ENCODE assay signal across 8 cellular contexts in genomic region chr14:55104051-55104954, GRCh38. TPM values are rescaled to one million over a fixed set of nuclear protein-coding genes. Genes with fewer than 3 reads are reported as not detected.
DNase-seq lines count a peak whose midpoint lies in the region; ATAC-seq and TF ChIP-seq lines count a peak whose summit lies in the region.

No MANE protein-coding gene starts in this region.

- no peaks in the 10 kb centered on the region for H3K9me3 Mint-ChIP-seq in activated T-helper 17 cell treated with anti-CD3 and anti-CD28 coated beads, Interleukin-2, amount 50 U/mL, for 72 hours

- H3K4me3 ChIP-seq in heart right ventricle (no peak overlapping the region), lung (no peak overlapping the region), urinary bladder (ENCODE audit: low read depth, low read length) (no peak overlapping the region)

- 84 to 88% methylated on average over 6 of the region's 6 CpGs for WGBS in heart right ventricle, 2 donors
- WGBS in lung, 2 donors, result 92 to 93% methylated on average over 6 of the region's 6 CpGs
- 88% methylated on average over 6 of the region's 6 CpGs for whole genome bisulfite sequencing in urinary bladder

- H3K9me3 ChIP-seq in heart right ventricle (peaks cover 0 to 10% (median 0%) of the 10 kb centered on the region in 11 donors), lung (ENCODE audit: control insufficient read depth in 2 of 2, insufficient read depth in 1 of 2, low read length in 1 of 2) (no peaks in the 10 kb centered on the region)

- H3K4me1 ChIP-seq in heart right ventricle (peaks cover 18 to 98% (median 94%) of the 10 kb centered on the region in 9 donors), lung (ENCODE audit: control insufficient read depth in 2 of 2, insufficient read depth in 2 of 2, low read length in 2 of 2) (peaks cover 19 to 33% of the 10 kb centered on the region in 2 donors), urinary bladder (ENCODE audit: insufficient read depth) (no peaks in the 10 kb centered on the region)

- H3K36me3 ChIP-seq in heart right ventricle (no peaks in the 10 kb centered on the region), lung (ENCODE audit: control insufficient read depth in 2 of 2, insufficient read depth in 2 of 2, low read length in 2 of 2) (no peaks in the 10 kb centered on the region), urinary bladder (ENCODE audit: insufficient read depth) (no peaks in the 10 kb centered on the region)

- H3K36me3 Mint-ChIP-seq in activated T-helper 17 cell treated with anti-CD3 and anti-CD28 coated beads, Interleukin-2, amount 50 U/mL, for 72 hours (ENCODE audit: low read depth), result peaks cover 13% of the 10 kb centered on the region

- H3K27me3 ChIP-seq in heart right ventricle (no peaks in the 10 kb centered on the region), lung (ENCODE audit: control insufficient read depth, insufficient read depth) (no peaks in the 10 kb centered on the region)

- DNase-seq in heart right ventricle (no peak), left ventricle myocardium superior (no peak), lung (ENCODE audit: low spot score) (no peak), occipital lobe (lab: John Stamatoyannopoulos, UW) (no peak), germinal center (ENCODE audit: low spot score) (no peak), SW 1271 (lab: John Stamatoyannopoulos, UW) (no peak)

- H3K4me1 Mint-ChIP-seq in activated T-helper 17 cell treated with anti-CD3 and anti-CD28 coated beads, Interleukin-2, amount 50 U/mL, for 72 hours, result peaks cover 52% of the 10 kb centered on the region

- H3K27ac ChIP-seq in heart right ventricle, result peak overlapping the region; percentile 76 to 96 (median 87)
- peak overlapping the region; percentile 90 to 96 for H3K27ac ChIP-seq in lung (ENCODE audit: low read depth in 1 of 2, low read length in 1 of 2)
- peak overlapping the region; percentile 83 for H3K27ac ChIP-seq in urinary bladder (ENCODE audit: low read depth)

- ATAC-seq in heart right ventricle, result no peak
- no peak for ATAC-seq in left ventricle myocardium superior
- no peak for ATAC-seq in activated T-helper 17 cell treated with anti-CD3 and anti-CD28 coated beads, Interleukin-2, amount 50 U/mL, for 72 hours (replicated peaks)
- ATAC-seq in lung (ENCODE audit: insufficient read depth, low FRiP score), result no peak

- intact Hi-C loops in heart right ventricle (cut with DNase I), result loop anchor here in 2 of 10 donors (5.0 kb wide), 1 partner anchor 33 kb away; no protein-coding TSS in a partner anchor
- intact Hi-C loops in left ventricle myocardium superior (cut with micrococcal nuclease), result no loop called here

- peak overlapping the region; percentile 90 for H3K4me3 Mint-ChIP-seq in activated T-helper 17 cell treated with anti-CD3 and anti-CD28 coated beads, Interleukin-2, amount 50 U/mL, for 72 hours

- TF ChIP-seq CTCF in heart right ventricle (IDR thresholded peaks at IDR 0.05) (no peak), lung (IDR thresholded peaks at IDR 0.05; ENCODE audit: control extremely low read depth, extremely low read depth) (no peak)

- H3K27me3 Mint-ChIP-seq in activated T-helper 17 cell treated with anti-CD3 and anti-CD28 coated beads, Interleukin-2, amount 50 U/mL, for 72 hours, result no peaks in the 10 kb centered on the region

- H3K27ac Mint-ChIP-seq in activated T-helper 17 cell treated with anti-CD3 and anti-CD28 coated beads, Interleukin-2, amount 50 U/mL, for 72 hours, result peak overlapping the region; percentile 98

RNA-seq across cellular contexts. Expression of gene LGALS3, which starts 24.7 kb away (rescaled TPM):
- total RNA-seq in heart right ventricle, result 100 to 1,000 TPM; 119 to 302 (median 168) TPM
- polyA plus RNA-seq in heart right ventricle, result 100 to 1,000 TPM; 288 to 308 TPM
- total RNA-seq in left ventricle myocardium superior, result 249 TPM
- 100 to 1,000 TPM in 1 of 2 donors, 10 to 100 TPM in 1; 63.4 to 258 TPM for total RNA-seq in activated T-helper 17 cell treated with anti-CD3 and anti-CD28 coated beads, Interleukin-2, amount 50 U/mL, for 72 hours
- 100 to 1,000 TPM; 166 to 373 TPM for total RNA-seq in lung
- polyA plus RNA-seq in lung, result 100 to 1,000 TPM; 512 to 875 TPM
- total RNA-seq in urinary bladder, result 81.3 TPM
- 427 TPM for polyA plus RNA-seq in urinary bladder
- 15.4 TPM for total RNA-seq in occipital lobe

RNA-seq across cellular contexts. Expression of gene MAPK1IP1L, which starts 52.9 kb away (rescaled TPM):
- 100 to 1,000 TPM in 1 of 10 donors, 10 to 100 TPM in 9; 58.6 to 105 (median 78.4) TPM for total RNA-seq in heart right ventricle
- 10 to 100 TPM; 23.6 to 38.6 TPM for polyA plus RNA-seq in heart right ventricle
- total RNA-seq in left ventricle myocardium superior, result 58.1 TPM
- total RNA-seq in activated T-helper 17 cell treated with anti-CD3 and anti-CD28 coated beads, Interleukin-2, amount 50 U/mL, for 72 hours, result 100 to 1,000 TPM; 106 to 114 TPM
- 10 to 100 TPM; 36.9 to 87.4 TPM for total RNA-seq in lung
- 10 to 100 TPM; 25.8 to 61.3 TPM for polyA plus RNA-seq in lung
- total RNA-seq in urinary bladder, result 38.3 TPM
- polyA plus RNA-seq in urinary bladder, result 56.1 TPM
- total RNA-seq in occipital lobe, result 21.8 TPM
